20 cellular contexts compared by ENCODE assay signal in genomic region chr1:98286656-98287055, GRCh38.
DNase-seq lines count a peak whose midpoint lies in the region; ATAC-seq and TF ChIP-seq lines count a peak whose summit lies in the region.
"Had no signal": no experiment of that assay in that cellular context is flagged by ENCODE, and none has a peak within 500 bp of the region (broad histone marks: within the 10 kb centered on the region; RNA-seq: fewer than 3 reads in every experiment).

No MANE protein-coding gene starts in this region.

- no peaks in the 10 kb centered on the region for H3K4me1 Mint-ChIP-seq in endodermal cell
- H3K4me1 Mint-ChIP-seq: B cell; CD4-positive, CD25-positive, alpha-beta regulatory T cell had no signal

- H3K27me3 ChIP-seq in MM.1S (replicated peaks; ENCODE audit: insufficient read depth, low read length) (no peaks in the 10 kb centered on the region), endodermal cell (ENCODE audit: control insufficient read depth, insufficient read depth, low read length, poor library complexity, severe bottlenecking) (no peaks in the 10 kb centered on the region)
- H3K27me3 ChIP-seq: BLaER1 had no signal

- H3K9ac ChIP-seq in MM.1S (ENCODE audit: low read length) (no peak overlapping the region), endodermal cell (ENCODE audit: extremely low read depth, low read length, poor library complexity, severe bottlenecking) (no peak overlapping the region)
- H3K9ac ChIP-seq: BLaER1 had no signal

- no peak overlapping the region for H3K27ac ChIP-seq in MM.1S (ENCODE audit: low read length)
- H3K27ac ChIP-seq in endodermal cell (ENCODE audit: low read depth, low read length), result no peak overlapping the region
- H3K27ac ChIP-seq: 22Rv1, BLaER1, C4-2B had no signal

- H3K9me2 ChIP-seq in MM.1S (replicated peaks; ENCODE audit: insufficient read depth, low read length), result no peaks in the 10 kb centered on the region

- H3K36me3 ChIP-seq in MM.1S (replicated peaks; ENCODE audit: insufficient read depth, low read length), result no peaks in the 10 kb centered on the region
- H3K36me3 ChIP-seq in endodermal cell (ENCODE audit: control insufficient read depth, insufficient read depth, low read length), result no peaks in the 10 kb centered on the region
- H3K36me3 ChIP-seq: BLaER1, HAP-1 had no signal

- no peak overlapping the region for H3K4me3 ChIP-seq in GM12865 (ENCODE audit: low read depth, low read length)
- no peak overlapping the region for H3K4me3 ChIP-seq in MM.1S (ENCODE audit: low read length)
- H3K4me3 ChIP-seq in endodermal cell (ENCODE audit: low read length), result no peak overlapping the region
- H3K4me3 ChIP-seq: BLaER1, HAP-1 had no signal

- TF ChIP-seq CTCF in GM12865 (IDR thresholded peaks at IDR 0.05; ENCODE audit: insufficient read depth, low read depth, low read length, missing control alignments) (no peak), MM.1S (IDR thresholded peaks at IDR 0.05; ENCODE audit: low read length) (no peak), endodermal cell (conservative IDR thresholded peaks at IDR 0.05) (no peak)

- no peak overlapping the region for H2AFZ ChIP-seq in MM.1S (ENCODE audit: low read length)

- H3F3A ChIP-seq in MM.1S (ENCODE audit: insufficient read depth, low read length), result no peaks in the 10 kb centered on the region

- DNase-seq in GM12865 (ENCODE audit: low read depth) (peak; percentile 4), MM.1S (peak; percentile 39), endodermal cell (no peak)
- no peak for DNase-seq in effector CD4-positive, alpha-beta T cell
- no peak for DNase-seq in stimulated activated CD4-positive, alpha-beta T cell treated with anti-CD3 and anti-CD28 coated beads, Interleukin-1b, Interleukin-23, amount 100 ng/mL, for 48 hours
- DNase-seq: Caco-2; CD4-positive, CD25-positive, alpha-beta regulatory T cell; CD8-positive, alpha-beta T cell; DMS153; DND-41; GOT3; HFFc6 had no signal

- ATAC-seq in GM18870 (IDR thresholded peaks at IDR 0.05; ENCODE audit: unreplicated experiment), result peak; percentile 67
- ATAC-seq in HG02798 (IDR thresholded peaks at IDR 0.05; ENCODE audit: poor library complexity, unreplicated experiment), result peak; percentile 70
- ATAC-seq in GM18519 (IDR thresholded peaks at IDR 0.05; ENCODE audit: low FRiP score, unreplicated experiment), result no peak
- ATAC-seq: CD8-positive, alpha-beta T cell had no signal

- no peaks in the 10 kb centered on the region for H3K36me3 Mint-ChIP-seq in endodermal cell (ENCODE audit: low read depth)
- H3K36me3 Mint-ChIP-seq: CD4-positive, CD25-positive, alpha-beta regulatory T cell; CD8-positive, alpha-beta T cell had no signal

- H3K4me1 ChIP-seq in MM.1S (ENCODE audit: low read length) (no peaks in the 10 kb centered on the region), endodermal cell (ENCODE audit: control insufficient read depth, insufficient read depth, low read length) (no peaks in the 10 kb centered on the region)
- H3K4me1 ChIP-seq: BLaER1, Caco-2, HAP-1 had no signal

- no peak overlapping the region for H3K27ac Mint-ChIP-seq in endodermal cell
- H3K27ac Mint-ChIP-seq: B cell; CD4-positive, CD25-positive, alpha-beta regulatory T cell; CD8-positive, alpha-beta T cell; HFFc6 had no signal

- no peaks in the 10 kb centered on the region for H4K20me1 ChIP-seq in MM.1S (ENCODE audit: insufficient read depth, low read length)
- H4K20me1 ChIP-seq: BLaER1 had no signal

- H3K4me2 ChIP-seq in MM.1S (ENCODE audit: low read depth, low read length), result no peak overlapping the region
- H3K4me2 ChIP-seq: BLaER1 had no signal

- no peaks in the 10 kb centered on the region for H3K9me3 Mint-ChIP-seq in endodermal cell
- H3K9me3 Mint-ChIP-seq: CD8-positive, alpha-beta T cell; HFFc6 had no signal

- H3K27me3 Mint-ChIP-seq in endodermal cell (ENCODE audit: insufficient read depth), result no peaks in the 10 kb centered on the region
- H3K27me3 Mint-ChIP-seq: B cell; CD4-positive, CD25-positive, alpha-beta regulatory T cell had no signal

- no peak overlapping the region for H3K4me3 Mint-ChIP-seq in endodermal cell
- H3K4me3 Mint-ChIP-seq: B cell; CD4-positive, CD25-positive, alpha-beta regulatory T cell; CD8-positive, alpha-beta T cell; HFFc6 had no signal

- H3K79me2 ChIP-seq in MM.1S (ENCODE audit: low read length), result no peaks in the 10 kb centered on the region

- H3K9me3 ChIP-seq in MM.1S (replicated peaks; ENCODE audit: insufficient read depth, low read length) (no peaks in the 10 kb centered on the region), endodermal cell (ENCODE audit: control insufficient read depth, low read length) (no peaks in the 10 kb centered on the region)
- H3K9me3 ChIP-seq: BLaER1, Caco-2, HAP-1 had no signal

- WGBS in endodermal cell (ENCODE audit: insufficient coverage in 1 of 2, insufficient read length in 1 of 2), 2 experiments, result 100% methylated on average over 1 of the region's 1 CpG; no CpG with 5 or more reads in 1 of the 2 experiments

Comparison
In these comparisons a context has a peak if more than half of its experiments do, and no peak if none do; other contexts are left out.
1. DNase-seq: peak in GM12865 (single experiment) and MM.1S (single experiment); none in effector CD4-positive, alpha-beta T cell (single experiment), endodermal cell (single experiment) and stimulated activated CD4-positive, alpha-beta T cell treated with anti-CD3 and anti-CD28 coated beads, Interleukin-1b, Interleukin-23, amount 100 ng/mL, for 48 hours (single experiment).